In the genomic region with DNA sequence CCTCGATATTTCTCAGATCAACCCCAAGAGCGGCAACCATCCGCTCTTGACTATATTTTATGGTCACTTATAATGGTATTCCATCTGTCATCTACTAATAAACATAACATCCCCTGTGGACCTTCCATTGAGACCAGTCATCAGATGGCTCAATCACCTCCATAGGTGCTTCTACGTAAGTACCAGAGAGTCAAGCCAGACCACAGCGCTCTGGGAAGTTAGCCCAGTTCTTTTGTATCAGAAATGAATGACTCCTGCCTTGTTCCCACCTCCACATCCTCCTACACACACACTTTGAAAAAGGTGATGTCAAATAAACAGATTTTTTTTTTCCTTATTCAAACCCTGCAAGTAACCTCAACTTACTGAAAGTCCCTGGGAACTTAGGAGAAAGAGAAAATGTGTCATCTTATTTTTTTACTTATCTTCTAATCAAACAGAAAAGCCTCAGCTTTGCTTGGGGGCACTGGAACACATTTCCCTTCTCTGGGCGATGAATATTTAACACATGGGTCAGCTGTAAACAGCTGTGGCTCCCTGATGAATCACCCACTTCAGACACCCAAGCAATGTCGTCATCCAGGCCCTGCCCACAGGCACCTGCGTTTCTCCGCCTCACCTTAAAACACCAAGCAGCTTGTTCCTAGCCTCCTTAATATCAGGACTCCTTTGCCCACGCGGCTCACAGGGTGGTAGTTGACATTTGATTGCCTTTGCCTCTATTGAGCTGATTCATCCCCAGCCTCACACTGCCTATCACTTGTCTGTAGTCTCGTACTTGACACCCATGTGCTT, we compare ENCODE assay signal across 13 cellular contexts.
DNase-seq lines count a peak whose midpoint lies in the region; ATAC-seq lines count a peak whose summit lies in the region.
"Had no signal": no experiment of that assay in that cellular context is flagged by ENCODE, and none has a peak within 500 bp of the region (broad histone marks: within the 10 kb centered on the region; RNA-seq: fewer than 3 reads in every experiment).

No MANE protein-coding gene starts in this region.

- H3K4me1 Mint-ChIP-seq in stimulated activated memory B cell treated with anti-CD40 and anti-IgM and Interleukin-4, amounts not matched to agents 10 μg/mL and 1 μg/mL and 100 μg/mL, for 72 hours: no peaks in the 10 kb centered on the region

- no peak overlapping the region for H3K4me3 Mint-ChIP-seq in stimulated activated memory B cell treated with anti-CD40 and anti-IgM and Interleukin-4, amounts not matched to agents 10 μg/mL and 1 μg/mL and 100 μg/mL, for 72 hours
- H3K4me3 Mint-ChIP-seq: memory B cell had no signal

- no peaks in the 10 kb centered on the region for H3K27me3 Mint-ChIP-seq in stimulated activated memory B cell treated with anti-CD40 and anti-IgM and Interleukin-4, amounts not matched to agents 10 μg/mL and 1 μg/mL and 100 μg/mL, for 72 hours
- H3K27me3 Mint-ChIP-seq: memory B cell had no signal

- ATAC-seq in HG02798 (IDR thresholded peaks at IDR 0.05; ENCODE audit: poor library complexity, unreplicated experiment): no peak
- no peak for ATAC-seq in stimulated activated memory B cell treated with anti-CD40 and anti-IgM and Interleukin-4, amounts not matched to agents 10 μg/mL and 1 μg/mL and 100 μg/mL, for 72 hours

- H3K27ac Mint-ChIP-seq in stimulated activated memory B cell treated with anti-CD40 and anti-IgM and Interleukin-4, amounts not matched to agents 10 μg/mL and 1 μg/mL and 100 μg/mL, for 72 hours: no peak overlapping the region
- H3K27ac Mint-ChIP-seq: memory B cell had no signal

- DNase-seq in stimulated activated CD4-positive, alpha-beta T cell treated with anti-CD3 and anti-CD28 coated beads, Interleukin-15, amount 100 ng/mL, for 24 hours: peak; percentile 3
- DNase-seq in stimulated activated CD4-positive, alpha-beta T cell treated with anti-CD3 and anti-CD28 coated beads, Interleukin-1b, Interleukin-23, amount 100 ng/mL, for 48 hours: no peak
- DNase-seq in SHP77 treated with DMSO at 0.1 percent for 48 hours (lab: John Stamatoyannopoulos, UW): peak; percentile 8
- DNase-seq in iPS-NIHi7 (ENCODE audit: extremely low spot score): peak; percentile 34
- DNase-seq in activated T-cell treated with anti-CD3 and anti-CD28 coated beads, Interleukin-2, amount 50 U/mL, for 1 hour: no peak
- no peak for DNase-seq in Kasumi-1 (lab: John Stamatoyannopoulos, UW)
- DNase-seq: activated CD4-positive, alpha-beta T cell treated with anti-CD3 and anti-CD28 coated beads, Interleukin-2, amount 50 U/mL, for 4 hours; aorta; GM23248; spleen had no signal

- H3K9me3 Mint-ChIP-seq in stimulated activated memory B cell treated with anti-CD40 and anti-IgM and Interleukin-4, amounts not matched to agents 10 μg/mL and 1 μg/mL and 100 μg/mL, for 72 hours: peaks cover 8% of the 10 kb centered on the region

- H3K36me3 Mint-ChIP-seq in stimulated activated memory B cell treated with anti-CD40 and anti-IgM and Interleukin-4, amounts not matched to agents 10 μg/mL and 1 μg/mL and 100 μg/mL, for 72 hours: peaks cover 7% of the 10 kb centered on the region

Comparison
In these comparisons a context has a peak if more than half of its experiments do, and no peak if none do; other contexts are left out.
1. DNase-seq: peak in stimulated activated CD4-positive, alpha-beta T cell treated with anti-CD3 and anti-CD28 coated beads, Interleukin-15, amount 100 ng/mL, for 24 hours (single experiment), SHP77 treated with DMSO at 0.1 percent for 48 hours (single experiment) and iPS-NIHi7 (single experiment); none in stimulated activated CD4-positive, alpha-beta T cell treated with anti-CD3 and anti-CD28 coated beads, Interleukin-1b, Interleukin-23, amount 100 ng/mL, for 48 hours (single experiment), activated T-cell treated with anti-CD3 and anti-CD28 coated beads, Interleukin-2, amount 50 U/mL, for 1 hour (single experiment) and Kasumi-1 (0 of 2).